In genomic region chr1:211939876-211940468, GRCh38 we compare ENCODE assay signal across 8 cellular contexts.
DNase-seq lines count a peak whose midpoint lies in the region; ATAC-seq and TF ChIP-seq lines count a peak whose summit lies in the region.

No MANE protein-coding gene starts in this region.

- DNase-seq in CD8-positive, alpha-beta memory T cell: no peak
- DNase-seq in activated naive CD4-positive, alpha-beta T cell treated with anti-CD3 and anti-CD28 coated beads, Interleukin-2, amount 50 U/mL, for 72 hours (ENCODE audit: low spot score in 2 of 2): peak; percentile 44 to 64
- DNase-seq in A172 (ENCODE audit: low spot score) (no peak), tibial artery (no peak), mucosa of gallbladder (ENCODE audit: low spot score) (no peak), activated gamma-delta T cell treated with Interleukin-2 at 50 U/mL for 16 hours (no peak)

- ATAC-seq in GM19351 (IDR thresholded peaks at IDR 0.05; ENCODE audit: unreplicated experiment) (peak; percentile 79), HG03139 (IDR thresholded peaks at IDR 0.05; ENCODE audit: unreplicated experiment) (peak; percentile 70)
- peak; percentile 70 to 82 for ATAC-seq in activated naive CD4-positive, alpha-beta T cell treated with anti-CD3 and anti-CD28 coated beads, Interleukin-2, amount 50 U/mL, for 72 hours

- H3K27ac ChIP-seq in CD8-positive, alpha-beta memory T cell (ENCODE audit: low read depth, low read length): no peak overlapping the region
- no peak overlapping the region for H3K27ac ChIP-seq in tibial artery

- H3K4me1 ChIP-seq in CD8-positive, alpha-beta memory T cell (ENCODE audit: insufficient read depth, low read length): peaks cover 20% of the 10 kb centered on the region
- peaks cover 0 to 19% (median 0%) of the 10 kb centered on the region in 4 donors for H3K4me1 ChIP-seq in tibial artery

- H3K36me3 ChIP-seq in CD8-positive, alpha-beta memory T cell (ENCODE audit: insufficient read depth, low read length): no peaks in the 10 kb centered on the region
- peaks cover 3 to 14% (median 7%) of the 10 kb centered on the region in 3 donors for H3K36me3 ChIP-seq in tibial artery

- TF ChIP-seq CTCF in tibial artery (IDR thresholded peaks at IDR 0.05): no peak

- peak overlapping the region in 2 of 7 donors; percentile 20 to 29 for H3K4me3 Mint-ChIP-seq in CD8-positive, alpha-beta memory T cell

- CTCF ChIA-PET in CD8-positive, alpha-beta memory T cell (lab: Charles Lee): interaction anchor here (1.1 to 1.5 kb wide), 2 partner anchors 242 to 259 kb away, joined by 3 to 5 read pairs; no protein-coding TSS in a partner anchor

- no peaks in the 10 kb centered on the region for H3K27me3 Mint-ChIP-seq in CD8-positive, alpha-beta memory T cell

- intact Hi-C loops in tibial artery (cut with DNase I; ENCODE audit: low total_unique reads): no loop called here

- H3K27me3 ChIP-seq in CD8-positive, alpha-beta memory T cell (ENCODE audit: insufficient read depth, low read length, poor library complexity, severe bottlenecking): no peaks in the 10 kb centered on the region
- H3K27me3 ChIP-seq in tibial artery: no peaks in the 10 kb centered on the region

- H3K36me3 Mint-ChIP-seq in CD8-positive, alpha-beta memory T cell: peaks cover 0 to 28% (median 14%) of the 10 kb centered on the region in 3 donors
- H3K36me3 Mint-ChIP-seq in activated naive CD4-positive, alpha-beta T cell treated with anti-CD3 and anti-CD28 coated beads, Interleukin-2, amount 50 U/mL, for 72 hours: peaks cover 12 to 16% of the 10 kb centered on the region in 2 donors

- no peaks in the 10 kb centered on the region for H3K9me3 Mint-ChIP-seq in CD8-positive, alpha-beta memory T cell
- no peaks in the 10 kb centered on the region for H3K9me3 Mint-ChIP-seq in activated naive CD4-positive, alpha-beta T cell treated with anti-CD3 and anti-CD28 coated beads, Interleukin-2, amount 50 U/mL, for 72 hours

- H3K4me1 Mint-ChIP-seq in CD8-positive, alpha-beta memory T cell: peaks cover 22 to 43% (median 41%) of the 10 kb centered on the region in 3 donors

- peak overlapping the region in 6 of 8 donors; percentile 26 to 67 (median 42) for H3K27ac Mint-ChIP-seq in CD8-positive, alpha-beta memory T cell
- no peak overlapping the region for H3K27ac Mint-ChIP-seq in activated naive CD4-positive, alpha-beta T cell treated with anti-CD3 and anti-CD28 coated beads, Interleukin-2, amount 50 U/mL, for 72 hours

- H3K4me3 ChIP-seq in CD8-positive, alpha-beta memory T cell (ENCODE audit: low read length): no peak overlapping the region
- H3K4me3 ChIP-seq in tibial artery: no peak overlapping the region

- no peaks in the 10 kb centered on the region for H3K9me3 ChIP-seq in CD8-positive, alpha-beta memory T cell (ENCODE audit: low read length)
- H3K9me3 ChIP-seq in tibial artery: no peaks in the 10 kb centered on the region

- POLR2A ChIA-PET in CD8-positive, alpha-beta memory T cell (lab: Charles Lee): interaction anchor here (0.6 to 0.7 kb wide), 2 partner anchors 13 to 614 kb away, joined by 4 read pairs; no protein-coding TSS in a partner anchor

Comparison
In these comparisons a context has a peak if more than half of its experiments do, and no peak if none do; other contexts are left out.
1. DNase-seq: peak in activated naive CD4-positive, alpha-beta T cell treated with anti-CD3 and anti-CD28 coated beads, Interleukin-2, amount 50 U/mL, for 72 hours (2 of 2); none in CD8-positive, alpha-beta memory T cell (0 of 5), A172 (single experiment), tibial artery (0 of 2), mucosa of gallbladder (single experiment) and activated gamma-delta T cell treated with Interleukin-2 at 50 U/mL for 16 hours (single experiment).
2. H3K27ac Mint-ChIP-seq: peak in CD8-positive, alpha-beta memory T cell (6 of 8); none in activated naive CD4-positive, alpha-beta T cell treated with anti-CD3 and anti-CD28 coated beads, Interleukin-2, amount 50 U/mL, for 72 hours (0 of 2).
3. Peak in every context shown above with its lines, with median percentiles within 50 percentile points of each other: ATAC-seq.